Comparison of ENCODE assay signal across 26 cellular contexts in genomic region chr4:176959980-176960379, GRCh38.
"Had no signal": no experiment of that assay in that cellular context is flagged by ENCODE, and none has a peak within 500 bp of the region (broad histone marks: within the 10 kb centered on the region; RNA-seq: fewer than 3 reads in every experiment).

No MANE protein-coding gene starts in this region.

- H3K4me1 ChIP-seq: adrenal gland, breast epithelium, colonic mucosa had no signal

- H3K9me3 ChIP-seq: adrenal gland, colonic mucosa had no signal

- H3K4me3 ChIP-seq: adrenal gland, breast epithelium, colonic mucosa had no signal

- DNase-seq: activated CD4-positive, alpha-beta memory T cell treated with anti-CD3 and anti-CD28 coated beads for 36 hours; activated CD4-positive, alpha-beta T cell treated with anti-CD3 and anti-CD28 coated beads, Interleukin-2, amount 10 ng/mL, durations not matched to agents 7 days and 5 days; activated CD4-positive, CD25-positive, alpha-beta regulatory T cell; activated CD8-positive, alpha-beta memory T cell treated with anti-CD3 and anti-CD28 coated beads for 24 hours; activated gamma-delta T cell; activated naive CD4-positive, alpha-beta T cell treated with anti-CD3 and anti-CD28 coated beads for 36 hours; activated naive CD8-positive, alpha-beta T cell treated with anti-CD3 and anti-CD28 coated beads, Interleukin-2, amount 10 ng/mL, durations not matched to agents 7 days and 5 days; activated T-cell treated with anti-CD3 and anti-CD28 coated beads, Interleukin-2, amount 50 U/mL, for 4 hours; adrenal gland; anterior cingulate cortex; caudate nucleus; colonic mucosa; Kasumi-1; KBM-7; NCI-H1105; NCI-H1436; NCI-H1694 treated with DMSO at 0.1 percent for 48 hours; NCI-H2029 treated with DMSO at 0.1 percent for 48 hours; NCI-H345; NCI-H510A treated with DMSO at 0.1 percent for 48 hours; NCI-H69; SHP77; T-helper 1 cell had no signal

- H3K27ac ChIP-seq: adrenal gland, breast epithelium, colonic mucosa, VCaP had no signal

- ATAC-seq: activated T-cell treated with anti-CD3 and anti-CD28 coated beads, Interleukin-2, amount 50 U/mL, for 4 hours; Panc1 had no signal

- H3K27me3 ChIP-seq: adrenal gland, breast epithelium, colonic mucosa had no signal

- H3K36me3 ChIP-seq: adrenal gland, breast epithelium, colonic mucosa had no signal
